Comparison of ENCODE assay signal across 9 cellular contexts in genomic region chr12:108306014-108306501, GRCh38. TPM values are rescaled to one million over a fixed set of nuclear protein-coding genes. Genes with fewer than 3 reads are reported as not detected.
DNase-seq lines count a peak whose midpoint lies in the region; ATAC-seq and TF ChIP-seq lines count a peak whose summit lies in the region.
"Had no signal": no experiment of that assay in that cellular context is flagged by ENCODE, and none has a peak within 500 bp of the region (broad histone marks: within the 10 kb centered on the region; RNA-seq: fewer than 3 reads in every experiment).

No MANE protein-coding gene starts in this region.

- ATAC-seq in right cardiac atrium (peak; percentile 3 to 38), GM21526 (IDR thresholded peaks at IDR 0.05; ENCODE audit: low FRiP score, unreplicated experiment) (no peak), GM21529 (IDR thresholded peaks at IDR 0.05; ENCODE audit: unreplicated experiment) (no peak), GM21825 (IDR thresholded peaks at IDR 0.05; ENCODE audit: unreplicated experiment) (no peak)

- no peaks in the 10 kb centered on the region for H3K36me3 ChIP-seq in ascending aorta

- intact Hi-C loops in ascending aorta (cut with DNase I) (loop anchor here (5.0 to 10.0 kb wide), 3 partner anchors 211 to 1159 kb away; partner anchors contain the start of genes FICD and SSH1), right cardiac atrium (cut with DNase I) (no loop called here)

- no peak for TF ChIP-seq CTCF in ascending aorta (IDR thresholded peaks at IDR 0.05)

- peaks cover 31 to 66% of the 10 kb centered on the region in 2 donors for H3K4me1 ChIP-seq in ascending aorta
- peaks cover 32% of the 10 kb centered on the region for H3K4me1 ChIP-seq in right cardiac atrium (ENCODE audit: control insufficient read depth, insufficient read depth, low read length)

- H3K9me3 ChIP-seq in ascending aorta (no peaks in the 10 kb centered on the region), right cardiac atrium (ENCODE audit: control insufficient read depth, low read length) (no peaks in the 10 kb centered on the region)

- peak overlapping the region; percentile 39 to 48 for H3K4me3 ChIP-seq in ascending aorta
- H3K4me3 ChIP-seq in right cardiac atrium (ENCODE audit: low read length): no peak overlapping the region
- H3K4me3 ChIP-seq in skin epidermis: no peak overlapping the region

- no peaks in the 10 kb centered on the region for H3K27me3 ChIP-seq in ascending aorta
- no peaks in the 10 kb centered on the region for H3K27me3 ChIP-seq in right cardiac atrium (ENCODE audit: control insufficient read depth, insufficient read depth)

- H3K27ac ChIP-seq in ascending aorta (peak overlapping the region; percentile 90 to 91), right cardiac atrium (ENCODE audit: low read length) (peak overlapping the region; percentile 85), skin epidermis (peak overlapping the region in 20 of 21 experiments; percentile 37 to 91 (median 78))

- WGBS in right cardiac atrium: 33% methylated on average over 10 of the region's 10 CpGs

- DNase-seq in GM04504 (ENCODE audit: low read depth) (peak; percentile 41), ascending aorta (ENCODE audit: low spot score in 2 of 2) (peak in 1 of 2 donors; percentile 82), right cardiac atrium (peak; percentile 37 to 72 (median 63))
- no peak for DNase-seq in activated CD8-positive, alpha-beta memory T cell treated with anti-CD3 and anti-CD28 coated beads for 24 hours
- DNase-seq: NCI-H2107 had no signal

RNA-seq across cellular contexts. Expression of gene CMKLR1, which starts 33.1 kb away (rescaled TPM):
- total RNA-seq in ascending aorta: 45.3 TPM
- 10 to 100 TPM in 2 of 4 donors, 1 to 10 TPM in 2; 7.2 to 17.9 (median 9.2) TPM for total RNA-seq in right cardiac atrium
- polyA plus RNA-seq in right cardiac atrium: 1.6 TPM

Comparison
In these comparisons a context has a peak if more than half of its experiments do, and no peak if none do; other contexts are left out.
1. H3K4me3 ChIP-seq: peak in ascending aorta (2 of 2); none in right cardiac atrium (single experiment) and skin epidermis (0 of 7).
2. ATAC-seq: peak in right cardiac atrium (2 of 2); none in GM21526 (single experiment), GM21529 (single experiment) and GM21825 (single experiment).
3. Peak in every context shown above with its lines, with median percentiles within 50 percentile points of each other: H3K27ac ChIP-seq.